16 cellular contexts compared by ENCODE assay signal in the genomic region with DNA sequence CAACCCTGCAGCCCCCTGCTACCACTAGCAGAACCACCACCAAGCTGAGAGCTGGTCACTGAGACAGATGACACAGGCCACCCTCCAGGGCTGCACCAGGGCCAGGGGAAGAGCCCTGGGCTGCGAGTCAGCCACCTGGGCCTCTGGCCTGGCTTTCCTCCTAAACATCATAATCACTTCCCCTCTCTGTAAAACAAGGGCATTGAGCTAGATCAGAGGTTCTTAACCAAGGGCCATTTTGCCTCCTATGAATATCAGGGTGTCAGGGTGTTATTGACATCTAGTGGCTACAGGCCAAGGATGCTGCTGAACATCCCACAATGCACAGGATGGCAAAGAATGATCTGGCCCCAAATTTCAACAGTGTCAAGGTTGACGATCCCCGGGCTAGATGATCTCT. TPM values are rescaled to one million over a fixed set of nuclear protein-coding genes. Genes with fewer than 3 reads are reported as not detected.
DNase-seq lines count a peak whose midpoint lies in the region; ATAC-seq and TF ChIP-seq lines count a peak whose summit lies in the region.
"Had no signal": no experiment of that assay in that cellular context is flagged by ENCODE, and none has a peak within 500 bp of the region (broad histone marks: within the 10 kb centered on the region; RNA-seq: fewer than 3 reads in every experiment).

No MANE protein-coding gene starts in this region.

- ATAC-seq in activated naive CD4-positive, alpha-beta T cell treated with anti-CD3 and anti-CD28 coated beads, Interleukin-2, amount 50 U/mL, for 72 hours = no peak
- ATAC-seq in stimulated activated memory B cell treated with anti-CD40 and anti-IgM and Interleukin-4, amounts not matched to agents 10 μg/mL and 1 μg/mL and 100 μg/mL, for 72 hours = peak; percentile 81
- ATAC-seq in left colon = no peak
- ATAC-seq: Panc1 had no signal

- no peak overlapping the region for H3K27ac ChIP-seq in esophagus muscularis mucosa (replicated peaks in 1 of 4)
- H3K27ac ChIP-seq: 22Rv1 had no signal

- TF ChIP-seq CTCF in endothelial cell (IDR thresholded peaks at IDR 0.05; ENCODE audit: unreplicated experiment) (no peak), esophagus muscularis mucosa (IDR thresholded peaks at IDR 0.05) (no peak)

- H3K4me1 ChIP-seq in esophagus muscularis mucosa = peaks cover 12 to 38% (median 21%) of the 10 kb centered on the region in 4 donors

- peaks cover 32 to 83% (median 74%) of the 10 kb centered on the region in 4 donors for H3K36me3 ChIP-seq in esophagus muscularis mucosa

- no peak overlapping the region for H3K4me3 ChIP-seq in esophagus muscularis mucosa
- H3K4me3 ChIP-seq: MG63 had no signal

- TF ChIP-seq EP300 in esophagus muscularis mucosa (IDR thresholded peaks at IDR 0.05) = no peak

- peaks cover 34 to 51% of the 10 kb centered on the region in 2 donors for H3K36me3 Mint-ChIP-seq in activated naive CD4-positive, alpha-beta T cell treated with anti-CD3 and anti-CD28 coated beads, Interleukin-2, amount 50 U/mL, for 72 hours
- peaks cover 6% of the 10 kb centered on the region for H3K36me3 Mint-ChIP-seq in IgD-negative memory B cell
- H3K36me3 Mint-ChIP-seq in endothelial cell (ENCODE audit: low read depth, unreplicated experiment) = peaks cover 54% of the 10 kb centered on the region
- peaks cover 83% of the 10 kb centered on the region for H3K36me3 Mint-ChIP-seq in stimulated activated memory B cell treated with anti-CD40 and anti-IgM and Interleukin-4, amounts not matched to agents 10 μg/mL and 1 μg/mL and 100 μg/mL, for 72 hours

- H3K27me3 Mint-ChIP-seq in IgD-negative memory B cell (no peaks in the 10 kb centered on the region), endothelial cell (ENCODE audit: unreplicated experiment) (peaks cover 5% of the 10 kb centered on the region)
- no peaks in the 10 kb centered on the region for H3K27me3 Mint-ChIP-seq in stimulated activated memory B cell treated with anti-CD40 and anti-IgM and Interleukin-4, amounts not matched to agents 10 μg/mL and 1 μg/mL and 100 μg/mL, for 72 hours

- H3K4me3 Mint-ChIP-seq in IgD-negative memory B cell (peak overlapping the region in 1 of 4 donors; percentile 83), endothelial cell (ENCODE audit: unreplicated experiment) (peak overlapping the region; percentile 9)
- no peak overlapping the region for H3K4me3 Mint-ChIP-seq in stimulated activated memory B cell treated with anti-CD40 and anti-IgM and Interleukin-4, amounts not matched to agents 10 μg/mL and 1 μg/mL and 100 μg/mL, for 72 hours
- H3K4me3 Mint-ChIP-seq: HFFc6 had no signal

- H3K4me1 Mint-ChIP-seq in IgD-negative memory B cell = peaks cover 41 to 52% (median 41%) of the 10 kb centered on the region in 3 donors
- H3K4me1 Mint-ChIP-seq in endothelial cell (ENCODE audit: unreplicated experiment) = peaks cover 4% of the 10 kb centered on the region
- H3K4me1 Mint-ChIP-seq in stimulated activated memory B cell treated with anti-CD40 and anti-IgM and Interleukin-4, amounts not matched to agents 10 μg/mL and 1 μg/mL and 100 μg/mL, for 72 hours = peaks cover 79% of the 10 kb centered on the region

- no peaks in the 10 kb centered on the region for H3K27me3 ChIP-seq in esophagus muscularis mucosa
- H3K27me3 ChIP-seq: MG63 had no signal

- intact Hi-C loops in esophagus muscularis mucosa (cut with DNase I) = no loop called here
- intact Hi-C loops in left colon (cut with DNase I, micrococcal nuclease) = no loop called here

- no peak for TF ChIP-seq POLR2A in esophagus muscularis mucosa (IDR thresholded peaks at IDR 0.05; ENCODE audit: low read depth)

- no peaks in the 10 kb centered on the region for H3K9me3 ChIP-seq in esophagus muscularis mucosa
- H3K9me3 ChIP-seq: MG63 had no signal

- peak overlapping the region; percentile 28 to 87 for H3K27ac Mint-ChIP-seq in activated naive CD4-positive, alpha-beta T cell treated with anti-CD3 and anti-CD28 coated beads, Interleukin-2, amount 50 U/mL, for 72 hours
- H3K27ac Mint-ChIP-seq in IgD-negative memory B cell (peak overlapping the region in 2 of 3 donors; percentile 2 to 71), endothelial cell (ENCODE audit: unreplicated experiment) (no peak overlapping the region)
- peak overlapping the region; percentile 72 for H3K27ac Mint-ChIP-seq in stimulated activated memory B cell treated with anti-CD40 and anti-IgM and Interleukin-4, amounts not matched to agents 10 μg/mL and 1 μg/mL and 100 μg/mL, for 72 hours
- H3K27ac Mint-ChIP-seq: HFFc6 had no signal

- no peak for DNase-seq in activated naive CD4-positive, alpha-beta T cell treated with anti-CD3 and anti-CD28 coated beads, Interleukin-2, amount 50 U/mL, for 72 hours (ENCODE audit: low spot score in 2 of 2)
- no peak for DNase-seq in activated naive CD4-positive, alpha-beta T cell treated with Interleukin-2 at 50 U/mL for 16 hours
- DNase-seq in endothelial cell (ENCODE audit: low spot score) = no peak
- DNase-seq in esophagus muscularis mucosa (ENCODE audit: extremely low spot score) = no peak
- no peak for DNase-seq in left colon
- DNase-seq in activated CD8-positive, alpha-beta memory T cell treated with anti-CD3 and anti-CD28 coated beads, Interleukin-2, amount 50 U/mL, for 4 hours = no peak
- DNase-seq: HFFc6, MG63, NCI-H1092 treated with DMSO at 0.1 percent for 48 hours, NCI-H1694, NCI-H2107, NCI-H524 had no signal

- WGBS in esophagus muscularis mucosa = 94% methylated on average over 2 of the region's 3 CpGs

- H3K9me3 Mint-ChIP-seq in activated naive CD4-positive, alpha-beta T cell treated with anti-CD3 and anti-CD28 coated beads, Interleukin-2, amount 50 U/mL, for 72 hours = no peaks in the 10 kb centered on the region
- no peaks in the 10 kb centered on the region for H3K9me3 Mint-ChIP-seq in IgD-negative memory B cell
- no peaks in the 10 kb centered on the region for H3K9me3 Mint-ChIP-seq in endothelial cell (ENCODE audit: unreplicated experiment)
- H3K9me3 Mint-ChIP-seq in stimulated activated memory B cell treated with anti-CD40 and anti-IgM and Interleukin-4, amounts not matched to agents 10 μg/mL and 1 μg/mL and 100 μg/mL, for 72 hours = no peaks in the 10 kb centered on the region
- H3K9me3 Mint-ChIP-seq: HFFc6 had no signal

RNA-seq across cellular contexts. Expression of gene TLE3, which starts 25.2 kb away (rescaled TPM):
- 100 to 1,000 TPM in 1 of 2 donors, 10 to 100 TPM in 1; 82.9 to 171 TPM for total RNA-seq in activated naive CD4-positive, alpha-beta T cell treated with anti-CD3 and anti-CD28 coated beads, Interleukin-2, amount 50 U/mL, for 72 hours
- polyA plus RNA-seq in IgD-negative memory B cell = 88.7 TPM
- total RNA-seq in endothelial cell (ENCODE audit: unreplicated experiment) (80.8 TPM), esophagus muscularis mucosa (10 to 100 TPM; 35.7 to 81.3 (median 59.2) TPM), left colon (10 to 100 TPM; 51.2 to 79.7 TPM)
